22 cellular contexts compared by ENCODE assay signal in the genomic region with DNA sequence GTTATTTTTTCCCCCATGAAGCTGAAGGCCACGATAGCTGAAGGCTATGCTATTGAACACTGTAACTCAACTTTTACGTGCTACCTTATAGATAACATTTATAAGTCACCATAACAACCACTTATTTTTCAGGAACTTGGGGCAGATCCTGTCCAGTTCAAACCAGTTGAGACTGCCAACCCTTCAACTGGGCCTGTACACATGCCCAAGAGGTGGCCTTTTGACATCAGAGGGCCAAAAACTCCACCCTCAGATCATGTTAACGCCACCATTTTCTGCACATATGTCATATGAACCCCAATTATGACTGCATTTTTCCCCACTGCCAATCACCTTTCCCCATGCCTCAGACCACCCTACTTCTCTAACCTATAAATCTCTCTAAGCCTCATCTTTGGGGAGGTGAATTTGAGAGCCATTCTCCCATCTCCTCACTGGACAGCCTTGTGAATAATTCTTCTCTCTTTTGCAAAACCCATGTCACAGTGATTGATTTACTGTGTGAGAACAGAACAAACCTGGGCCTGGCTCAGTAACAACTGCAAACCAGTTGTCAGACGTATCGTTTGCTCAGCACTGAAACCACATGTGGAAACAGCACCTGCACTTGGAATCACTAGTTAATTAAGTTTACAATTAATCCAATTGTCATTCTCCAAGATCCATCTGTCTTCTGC. TPM values are rescaled to one million over a fixed set of nuclear protein-coding genes. Genes with fewer than 3 reads are reported as not detected.
DNase-seq lines count a peak whose midpoint lies in the region; ATAC-seq and TF ChIP-seq lines count a peak whose summit lies in the region.
"Had no signal": no experiment of that assay in that cellular context is flagged by ENCODE, and none has a peak within 500 bp of the region (broad histone marks: within the 10 kb centered on the region; RNA-seq: fewer than 3 reads in every experiment).

No MANE protein-coding gene starts in this region.

- no peak for TF ChIP-seq CTCF in SK-N-SH (IDR thresholded peaks at IDR 0.05)
- TF ChIP-seq CTCF in Caco-2 (IDR thresholded peaks at IDR 0.05; ENCODE audit: insufficient read depth in 1 of 2, low read depth in 1 of 2, low read length in 1 of 2, severe bottlenecking in 1 of 2, unreplicated experiment in 1 of 2) = no peak

- intact Hi-C loops in Caco-2 (cut with micrococcal nuclease; ENCODE audit: unreplicated experiment) = loop anchor here (5.0 kb wide), 1 partner anchor 428 kb away; no protein-coding TSS in a partner anchor

- no peak overlapping the region for H2AFZ ChIP-seq in SK-N-SH (ENCODE audit: low read depth)

- TF ChIP-seq EP300 in SK-N-SH (IDR thresholded peaks at IDR 0.05; ENCODE audit: borderline replicate concordance in 1 of 2, low read depth in 1 of 2, low read length in 1 of 2) = no peak

- no peaks in the 10 kb centered on the region for H4K20me1 ChIP-seq in SK-N-SH (ENCODE audit: insufficient read depth)
- H4K20me1 ChIP-seq: BLaER1 had no signal

- H3K27me3 Mint-ChIP-seq in Caco-2 (ENCODE audit: insufficient read depth, unreplicated experiment) (no peaks in the 10 kb centered on the region), immature natural killer cell (ENCODE audit: low read depth in 3 of 3) (peaks cover 0 to 7% (median 2%) of the 10 kb centered on the region in 3 donors)
- H3K27me3 Mint-ChIP-seq: CD4-positive, alpha-beta memory T cell had no signal

- H3K4me3 ChIP-seq in SK-N-SH (ENCODE audit: low read depth in 2 of 2, low read length in 1 of 2) (no peak overlapping the region), Caco-2 (ENCODE audit: low read depth, low read length) (no peak overlapping the region)
- H3K4me3 ChIP-seq: BLaER1, SJSA1 had no signal

- POLR2A ChIA-PET in SK-N-SH (lab: Yijun Ruan, JAX) = no interaction called here
- POLR2A ChIA-PET in Caco-2 (lab: Charles Lee) = no interaction called here

- DNase-seq in SK-N-SH (no peak), Caco-2 (no peak), NCI-H524 treated with DMSO at 0.1 percent for 48 hours (lab: John Stamatoyannopoulos, UW) (peak; percentile 44), immature natural killer cell (no peak), SIG-M5 (lab: John Stamatoyannopoulos, UW) (no peak), NCI-H187 treated with DMSO at 0.1 percent for 48 hours (lab: John Stamatoyannopoulos, UW) (no peak)
- no peak for DNase-seq in activated CD4-positive, alpha-beta T cell treated with anti-CD3 and anti-CD28 coated beads for 4 hours
- DNase-seq: CD4-positive, alpha-beta memory T cell; DMS 273 treated with DMSO at 0.1 percent for 48 hours; DND-41; HCEC 1CT; MV-4-11; NCI-H1105; NCI-H2081; NCI-H2227 treated with DMSO at 0.1 percent for 48 hours; NCI-H510A; T-helper 9 cell had no signal

- H3K9me3 ChIP-seq in SK-N-SH (no peaks in the 10 kb centered on the region), Caco-2 (no peaks in the 10 kb centered on the region)
- H3K9me3 ChIP-seq: BLaER1, SJSA1 had no signal

- no peak for TF ChIP-seq RAD21 in SK-N-SH (IDR thresholded peaks at IDR 0.05; ENCODE audit: low read length)

- H3K4me1 Mint-ChIP-seq in Caco-2 (ENCODE audit: low read depth, unreplicated experiment) (no peaks in the 10 kb centered on the region), immature natural killer cell (peaks cover 10 to 15% of the 10 kb centered on the region in 2 donors)

- no peaks in the 10 kb centered on the region for H3K79me2 ChIP-seq in SK-N-SH (ENCODE audit: insufficient read depth)

- H3K27ac ChIP-seq in SK-N-SH (ENCODE audit: low read depth in 2 of 2, low read length in 1 of 2) = no peak overlapping the region; a peak in 1 of 4 replicates
- H3K27ac ChIP-seq: BLaER1, KMS-11, SJSA1 had no signal

- H3K4me1 ChIP-seq in SK-N-SH (ENCODE audit: control insufficient read depth in 1 of 2, insufficient read depth in 2 of 2, low read depth in 1 of 2, low read length in 1 of 2) (peaks cover 0 to 23% of the 10 kb centered on the region in 2 experiments; a peak in 2 of 4 replicates), Caco-2 (peaks cover under 1% of the 10 kb centered on the region; the same call in 1 of the 2 replicates)
- H3K4me1 ChIP-seq: SJSA1 had no signal

- no peak overlapping the region for H3K4me3 Mint-ChIP-seq in Caco-2 (ENCODE audit: unreplicated experiment)
- no peak overlapping the region for H3K4me3 Mint-ChIP-seq in immature natural killer cell
- H3K4me3 Mint-ChIP-seq: CD4-positive, alpha-beta memory T cell; T-helper 1 cell treated with Interleukin-12 subunit alpha and Interleukin-12 subunit beta and Interleukin-4 antibody, amounts not matched to agents 30 μg/mL and 1 μg/mL, for 36 hours had no signal

- no peak overlapping the region for H3K9ac ChIP-seq in SK-N-SH
- H3K9ac ChIP-seq: BLaER1, KMS-11 had no signal

- no peak for ATAC-seq in SK-N-SH treated with all-trans-retinoic acid at 6 μM for 48 hours

- 89% methylated on average over 5 of the region's 5 CpGs for WGBS in SK-N-SH (ENCODE audit: low lambda C conversion rate)

- no peaks in the 10 kb centered on the region for H3K36me3 ChIP-seq in SK-N-SH (replicated peaks in 1 of 2; ENCODE audit: control insufficient read depth in 1 of 2, insufficient read depth in 2 of 2, low read length in 1 of 2)
- no peaks in the 10 kb centered on the region for H3K36me3 ChIP-seq in Caco-2 (ENCODE audit: control insufficient read depth, insufficient read depth, low read length)
- H3K36me3 ChIP-seq: SJSA1 had no signal

- H3K4me2 ChIP-seq in SK-N-SH = no peak overlapping the region
- H3K4me2 ChIP-seq: BLaER1, KMS-11 had no signal

- peaks cover under 1% of the 10 kb centered on the region for H3F3A ChIP-seq in SK-N-SH (replicated peaks; ENCODE audit: insufficient read depth)

- H3K9me2 ChIP-seq in SK-N-SH = no peaks in the 10 kb centered on the region

- CTCF ChIA-PET in SK-N-SH (lab: Yijun Ruan, JAX) = no interaction called here
- CTCF ChIA-PET in Caco-2 (lab: Charles Lee) = no interaction called here

- no TSS peak for BruUV-seq in Caco-2 (replicated peaks; lab: Mats Ljungman, UMichigan)

- H3K9me3 Mint-ChIP-seq in Caco-2 (ENCODE audit: unreplicated experiment) (no peaks in the 10 kb centered on the region), immature natural killer cell (no peaks in the 10 kb centered on the region)
- H3K9me3 Mint-ChIP-seq: CD4-positive, alpha-beta memory T cell had no signal

- H3K27ac Mint-ChIP-seq in Caco-2 (ENCODE audit: unreplicated experiment) (peak overlapping the region; percentile 20), immature natural killer cell (peak overlapping the region in 4 of 6 donors; percentile 9 to 45 (median 23))
- H3K27ac Mint-ChIP-seq: T-helper 1 cell treated with Interleukin-12 subunit alpha and Interleukin-12 subunit beta and Interleukin-4 antibody, amounts not matched to agents 30 μg/mL and 1 μg/mL, for 36 hours had no signal

- H3K27me3 ChIP-seq in SK-N-SH (ENCODE audit: insufficient read depth) = no peaks in the 10 kb centered on the region
- H3K27me3 ChIP-seq in Caco-2 (replicated peaks; ENCODE audit: control insufficient read depth, insufficient read depth, low read length) = no peaks in the 10 kb centered on the region
- H3K27me3 ChIP-seq: BLaER1, SJSA1 had no signal

- peaks cover 7% of the 10 kb centered on the region for H3K36me3 Mint-ChIP-seq in Caco-2 (ENCODE audit: insufficient read depth, unreplicated experiment)
- peaks cover 0 to 3% (median 2%) of the 10 kb centered on the region in 3 donors for H3K36me3 Mint-ChIP-seq in immature natural killer cell
- H3K36me3 Mint-ChIP-seq: CD4-positive, alpha-beta memory T cell had no signal

TF ChIP-seq in SK-N-SH treated with all-trans-retinoic acid at 6 μM for 48 hours, 23 proteins besides CTCF, POLR2A, EP300 and RAD21 (continues in another document):
- TF ChIP-seq RARB (CRISPR knock-in tag; IDR thresholded peaks at IDR 0.05) = no peak
- peak; percentile 47; the same call in 1 of the 2 replicates for TF ChIP-seq TCF4 (CRISPR knock-in tag; IDR thresholded peaks at IDR 0.05; ENCODE audit: borderline replicate concordance)
- TF ChIP-seq ZC3H10 (CRISPR knock-in tag; IDR thresholded peaks at IDR 0.05) = no peak

TF ChIP-seq in SK-N-SH, 30 proteins besides CTCF, POLR2A, EP300 and RAD21 (continues in another document):
- TF ChIP-seq, protein P1, sequence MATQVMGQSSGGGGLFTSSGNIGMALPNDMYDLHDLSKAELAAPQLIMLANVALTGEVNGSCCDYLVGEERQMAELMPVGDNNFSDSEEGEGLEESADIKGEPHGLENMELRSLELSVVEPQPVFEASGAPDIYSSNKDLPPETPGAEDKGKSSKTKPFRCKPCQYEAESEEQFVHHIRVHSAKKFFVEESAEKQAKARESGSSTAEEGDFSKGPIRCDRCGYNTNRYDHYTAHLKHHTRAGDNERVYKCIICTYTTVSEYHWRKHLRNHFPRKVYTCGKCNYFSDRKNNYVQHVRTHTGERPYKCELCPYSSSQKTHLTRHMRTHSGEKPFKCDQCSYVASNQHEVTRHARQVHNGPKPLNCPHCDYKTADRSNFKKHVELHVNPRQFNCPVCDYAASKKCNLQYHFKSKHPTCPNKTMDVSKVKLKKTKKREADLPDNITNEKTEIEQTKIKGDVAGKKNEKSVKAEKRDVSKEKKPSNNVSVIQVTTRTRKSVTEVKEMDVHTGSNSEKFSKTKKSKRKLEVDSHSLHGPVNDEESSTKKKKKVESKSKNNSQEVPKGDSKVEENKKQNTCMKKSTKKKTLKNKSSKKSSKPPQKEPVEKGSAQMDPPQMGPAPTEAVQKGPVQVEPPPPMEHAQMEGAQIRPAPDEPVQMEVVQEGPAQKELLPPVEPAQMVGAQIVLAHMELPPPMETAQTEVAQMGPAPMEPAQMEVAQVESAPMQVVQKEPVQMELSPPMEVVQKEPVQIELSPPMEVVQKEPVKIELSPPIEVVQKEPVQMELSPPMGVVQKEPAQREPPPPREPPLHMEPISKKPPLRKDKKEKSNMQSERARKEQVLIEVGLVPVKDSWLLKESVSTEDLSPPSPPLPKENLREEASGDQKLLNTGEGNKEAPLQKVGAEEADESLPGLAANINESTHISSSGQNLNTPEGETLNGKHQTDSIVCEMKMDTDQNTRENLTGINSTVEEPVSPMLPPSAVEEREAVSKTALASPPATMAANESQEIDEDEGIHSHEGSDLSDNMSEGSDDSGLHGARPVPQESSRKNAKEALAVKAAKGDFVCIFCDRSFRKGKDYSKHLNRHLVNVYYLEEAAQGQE (IDR thresholded peaks at IDR 0.05; ENCODE audit: low read depth, low read length) = no peak
- TF ChIP-seq SIN3A (IDR thresholded peaks at IDR 0.05; ENCODE audit: borderline replicate concordance, low read depth, low read length) (no peak), FOXJ3 (CRISPR knock-in tag; IDR thresholded peaks at IDR 0.05) (no peak), TCF12 (IDR thresholded peaks at IDR 0.05) (no peak), TEAD4 (IDR thresholded peaks at IDR 0.05; ENCODE audit: borderline replicate concordance, insufficient read depth) (no peak)

RNA-seq across cellular contexts. Expression of gene ZNF445, which starts 42.5 kb away (rescaled TPM):
- polyA plus RNA-seq in SK-N-SH (2012; rRNA removed) (2.2 and 2.9 TPM in 2 replicates), immature natural killer cell (1 to 10 TPM in 2 of 3 donors, under 1 TPM in 1; 0.11 to 4.0 (median 2.0) TPM)
- 1.6 and 2.0 TPM in 2 replicates for polyA plus RNA-seq in SK-N-SH (2012; cell fraction: cytosol; rRNA removed)
- 6.2 and 8.1 TPM in 2 replicates for polyA plus RNA-seq in SK-N-SH (2012; cell fraction: nucleus; rRNA removed)
- 19.0 TPM in 2 replicates for total RNA-seq in Caco-2 (2022)
